Comparison of ENCODE assay signal across 1 cellular context in genomic region chr1:173297798-173298391, GRCh38.
A peak's percentile ranks its signal among the peaks of the same experiment; 100 is the strongest.
TF ChIP-seq lines count a peak whose summit lies in the region.

No MANE protein-coding gene starts in this region.

TF ChIP-seq in GM12878, 131 proteins besides CTCF, POLR2A, EP300 and RAD21 (continued from another document and continues in another):
- TF ChIP-seq HSF1 (IDR thresholded peaks at IDR 0.05; ENCODE audit: low read depth, low read length) (no peak), CBX5 (IDR thresholded peaks at IDR 0.05; ENCODE audit: low read depth) (peak; percentile 83; the same call in 1 of the 2 replicates), ZBTB33 (IDR thresholded peaks at IDR 0.05) (no peak), HDAC2 (IDR thresholded peaks at IDR 0.05) (no peak), SP1 (IDR thresholded peaks at IDR 0.05; ENCODE audit: low read depth, low read length) (peak; percentile 34), SUPT20H (IDR thresholded peaks at IDR 0.05; ENCODE audit: borderline replicate concordance, control insufficient read depth, low read depth, low read length) (no peak), RAD51 (IDR thresholded peaks at IDR 0.05) (peak; percentile 57; the same call in 1 of the 2 replicates), ZNF592 (IDR thresholded peaks at IDR 0.05) (no peak), REST (IDR thresholded peaks at IDR 0.05; ENCODE audit: low read depth, low read length) (no peak), E2F4 (IDR thresholded peaks at IDR 0.05; ENCODE audit: low read depth, low read length) (no peak), RELB (IDR thresholded peaks at IDR 0.05; ENCODE audit: low read depth) (peak; percentile 97), USF2 (IDR thresholded peaks at IDR 0.05; ENCODE audit: borderline replicate concordance, low read depth, low read length) (no peak; the same call in 1 of the 2 replicates), ZNF687 (IDR thresholded peaks at IDR 0.05) (no peak), RUNX3 (IDR thresholded peaks at IDR 0.05; ENCODE audit: low read length) (peak; percentile 100), SPI1 (IDR thresholded peaks at IDR 0.05; ENCODE audit: borderline replicate concordance, insufficient read depth, low read depth, low read length) (peak; percentile 34; the same call in 1 of the 2 replicates), JUNB (IDR thresholded peaks at IDR 0.05) (peak; percentile 93), IKZF1 (conservative IDR thresholded peaks at IDR 0.05) (peak; percentile 89), MLLT1 (IDR thresholded peaks at IDR 0.05) (peak; percentile 96), BACH1 (IDR thresholded peaks at IDR 0.05; ENCODE audit: borderline replicate concordance) (no peak; the same call in 1 of the 2 replicates), USF1 (IDR thresholded peaks at IDR 0.05; ENCODE audit: borderline replicate concordance, extremely low read length, insufficient read depth, low read depth, low read length) (no peak), IKZF2 (IDR thresholded peaks at IDR 0.05) (peak; percentile 94 to 98), NFIC (IDR thresholded peaks at IDR 0.05; ENCODE audit: low read depth, low read length) (peak; percentile 99), BCL11A (IDR thresholded peaks at IDR 0.05; ENCODE audit: low read depth, low read length) (peak; percentile 91), SREBF2 (IDR thresholded peaks at IDR 0.05; ENCODE audit: low read length) (no peak), TBL1XR1 (IDR thresholded peaks at IDR 0.05; ENCODE audit: low read depth, low read length) (peak; percentile 91), TCF7 (IDR thresholded peaks at IDR 0.05; ENCODE audit: borderline replicate concordance) (peak; percentile 99), ZNF207 (IDR thresholded peaks at IDR 0.05; ENCODE audit: borderline replicate concordance) (no peak), CHD1 (IDR thresholded peaks at IDR 0.05; ENCODE audit: low read depth, low read length) (no peak), GATAD2B (conservative IDR thresholded peaks at IDR 0.05; ENCODE audit: low read depth) (0 out of 2 replicates have a peak, but pooled peaks have one; percentile 49), FOS (IDR thresholded peaks at IDR 0.05; ENCODE audit: borderline replicate concordance, extremely low read depth, insufficient read length) (no peak)
